In the genomic region with DNA sequence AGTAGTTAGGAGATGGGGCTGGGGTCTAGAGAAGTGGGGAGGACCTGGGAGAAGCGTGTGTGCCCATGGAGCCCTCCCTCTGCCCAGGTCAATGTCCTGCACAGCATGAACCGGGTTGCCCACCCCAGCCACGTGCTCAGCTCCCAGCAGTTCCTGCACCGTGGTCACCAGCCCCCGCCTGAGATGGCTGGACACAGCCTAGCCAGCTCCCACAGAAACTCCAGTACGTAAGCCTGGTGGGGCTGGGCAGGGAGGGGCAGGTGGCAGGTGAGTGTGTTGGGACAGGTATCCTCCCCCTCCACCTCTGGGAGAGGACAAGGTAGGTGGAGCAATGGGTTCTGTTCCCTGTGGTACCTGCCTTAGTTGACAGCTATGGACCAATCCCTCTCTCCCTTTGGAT, we compare ENCODE assay signal across 25 cellular contexts. TPM values are rescaled to one million over a fixed set of nuclear protein-coding genes. Genes with fewer than 3 reads are reported as not detected.
DNase-seq lines count a peak whose midpoint lies in the region; ATAC-seq, FAIRE-seq and TF ChIP-seq lines count a peak whose summit lies in the region.
"Had no signal": no experiment of that assay in that cellular context is flagged by ENCODE, and none has a peak within 500 bp of the region (broad histone marks: within the 10 kb centered on the region; RNA-seq: fewer than 3 reads in every experiment).

No MANE protein-coding gene starts in this region.

- peak overlapping the region; percentile 41 for H3K27ac ChIP-seq in subcutaneous abdominal adipose tissue (ENCODE audit: low read depth, low read length)
- H3K27ac ChIP-seq: HL-60 had no signal

- H3K9me3 ChIP-seq in subcutaneous abdominal adipose tissue (ENCODE audit: control insufficient read depth in 5 of 5, low read length in 5 of 5), result no peaks in the 10 kb centered on the region
- H3K9me3 ChIP-seq: BE2C, HAP-1 had no signal

- H3K36me3 ChIP-seq in subcutaneous abdominal adipose tissue (ENCODE audit: control insufficient read depth in 5 of 5, insufficient read depth in 5 of 5, low read length in 5 of 5), result peaks cover 0 to 36% (median 14%) of the 10 kb centered on the region in 5 donors
- H3K36me3 ChIP-seq: BE2C, HAP-1 had no signal

- in situ Hi-C loops in GM13976 (cut with MboI; ENCODE audit: low sequenced_read_pairs, unreplicated experiment), result no loop called here

- DNase-seq in GM13976 (ENCODE audit: low spot score), result peak; percentile 10
- DNase-seq in HTR-8/SVneo (ENCODE audit: insufficient read length, low spot score), result no peak
- peak; percentile 86 for DNase-seq in mesenteric fat pad (ENCODE audit: low spot score)
- DNase-seq in activated CD4-positive, CD25-positive, alpha-beta regulatory T cell treated with anti-CD3 and anti-CD28 coated beads, Interleukin-2, amount 50 U/mL, for 72 hours, result no peak
- no peak for DNase-seq in NCI-H510A treated with DMSO at 0.1 percent for 48 hours (lab: John Stamatoyannopoulos, UW)
- DNase-seq: BE2C; C1 segment of cervical spinal cord; CD4-positive, CD25-positive, alpha-beta regulatory T cell; CD8-positive, alpha-beta memory T cell; COR-L47; DMS 273 treated with DMSO at 0.1 percent for 48 hours; DMS53; DND-41; EL; IMR-90 had no signal

- no peaks in the 10 kb centered on the region for H3K27me3 ChIP-seq in subcutaneous abdominal adipose tissue (ENCODE audit: control insufficient read depth in 5 of 5, insufficient read depth in 4 of 5, low read length in 5 of 5)
- H3K27me3 ChIP-seq: BE2C had no signal

- FAIRE-seq in HTR-8/SVneo (lab: Jason Lieb, UNC), result peak; percentile 55
- FAIRE-seq: GM12878, GM19239, H1 had no signal

- TF ChIP-seq CTCF in GM13976 (IDR thresholded peaks at IDR 0.05; ENCODE audit: borderline replicate concordance, control extremely low read depth, extremely low read depth, insufficient read depth, missing control alignments), result no peak

- no peak for ATAC-seq in HG02885 (IDR thresholded peaks at IDR 0.05; ENCODE audit: poor library complexity, unreplicated experiment)
- ATAC-seq: GM12878 had no signal

- H3K4me3 ChIP-seq in subcutaneous abdominal adipose tissue (ENCODE audit: low read depth in 1 of 5, low read length in 5 of 5), result no peak overlapping the region
- H3K4me3 ChIP-seq: GM12878, HAP-1 had no signal

- peak overlapping the region in 1 of 5 donors; percentile 10 for H3K9ac ChIP-seq in subcutaneous abdominal adipose tissue (ENCODE audit: low read length in 5 of 5)

- H3K4me1 ChIP-seq in subcutaneous abdominal adipose tissue (ENCODE audit: control insufficient read depth in 5 of 5, insufficient read depth in 5 of 5, low read length in 5 of 5), result peaks cover 0 to 37% (median 26%) of the 10 kb centered on the region in 5 donors
- H3K4me1 ChIP-seq: HAP-1 had no signal

RNA-seq across cellular contexts. Expression of a gene that starts 20.7 kb away (rescaled TPM):
- total RNA-seq in mesenteric fat pad, result 15.4 TPM

RNA-seq across cellular contexts. Expression of a gene that starts 22.2 kb away (rescaled TPM):
- 1.1 TPM for total RNA-seq in mesenteric fat pad
- total RNA-seq: A172; CD4-positive, CD25-positive, alpha-beta regulatory T cell; G401; HT1080; IMR-90 had no signal

RNA-seq across cellular contexts. Expression of a gene that starts 38.6 kb away (rescaled TPM):
- 56.5 TPM for total RNA-seq in mesenteric fat pad

RNA-seq across cellular contexts. Expression of a gene that starts 41.8 kb away (rescaled TPM):
- 68.8 TPM for total RNA-seq in mesenteric fat pad

RNA-seq across cellular contexts. Expression of a gene that starts 58.6 kb away (rescaled TPM):
- 789 TPM for total RNA-seq in mesenteric fat pad

Comparison
In these comparisons a context has a peak if more than half of its experiments do, and no peak if none do; other contexts are left out.
1. DNase-seq: peak in GM13976 (single experiment) and mesenteric fat pad (single experiment); none in HTR-8/SVneo (single experiment), activated CD4-positive, CD25-positive, alpha-beta regulatory T cell treated with anti-CD3 and anti-CD28 coated beads, Interleukin-2, amount 50 U/mL, for 72 hours (single experiment) and NCI-H510A treated with DMSO at 0.1 percent for 48 hours (single experiment).